In genomic region chr13:106505295-106505694, GRCh38 we compare ENCODE assay signal across 23 cellular contexts.
"Had no signal": no experiment of that assay in that cellular context is flagged by ENCODE, and none has a peak within 500 bp of the region (broad histone marks: within the 10 kb centered on the region; RNA-seq: fewer than 3 reads in every experiment).

No MANE protein-coding gene starts in this region.

- H3K4me1 ChIP-seq: Peyer's patch had no signal

- H3K36me3 ChIP-seq: SJCRH30 had no signal

- H3K9ac ChIP-seq: SK-N-SH had no signal

- H3K27me3 ChIP-seq: Peyer's patch, SJCRH30 had no signal

- H3K4me3 Mint-ChIP-seq: activated CD4-positive, alpha-beta memory T cell treated with anti-CD3 and anti-CD28 coated beads, Interleukin-2, amount 10 ng/mL, durations not matched to agents 7 days and 5 days; activated CD4-positive, alpha-beta T cell treated with anti-CD3 and anti-CD28 coated beads, Interleukin-2, amount 10 ng/mL, durations not matched to agents 7 days and 5 days; activated naive CD4-positive, alpha-beta T cell treated with anti-CD3 and anti-CD28 coated beads, Interleukin-2, amount 10 ng/mL, durations not matched to agents 7 days and 5 days; activated naive CD8-positive, alpha-beta T cell treated with anti-CD3 and anti-CD28 coated beads for 36 hours; activated T-cell treated with anti-CD3 and anti-CD28 coated beads, Interleukin-2, amount 50 U/mL, for 72 hours had no signal

- DNase-seq: activated CD4-positive, alpha-beta memory T cell treated with anti-CD3 and anti-CD28 coated beads, Interleukin-2, amount 10 ng/mL, durations not matched to agents 7 days and 5 days; activated CD4-positive, alpha-beta T cell treated with anti-CD3 and anti-CD28 coated beads, Interleukin-2, amount 10 ng/mL, durations not matched to agents 7 days and 5 days; activated CD4-positive, CD25-positive, alpha-beta regulatory T cell; activated CD8-positive, alpha-beta memory T cell treated with anti-CD3 and anti-CD28 coated beads, Interleukin-2, amount 50 U/mL, for 4 hours; activated gamma-delta T cell treated with Interleukin-2 at 50 U/mL for 16 hours; activated naive CD4-positive, alpha-beta T cell treated with anti-CD3 and anti-CD28 coated beads, Interleukin-2, amount 10 ng/mL, durations not matched to agents 7 days and 5 days; activated naive CD8-positive, alpha-beta T cell treated with anti-CD3 and anti-CD28 coated beads for 36 hours; activated T-cell treated with anti-CD3 and anti-CD28 coated beads, Interleukin-2, amount 50 U/mL, for 72 hours; Karpas-422; NCI-H1436 treated with DMSO at 0.1 percent for 48 hours; NCI-H187; NCI-H2081; NCI-H446; NCI-H524; Peyer's patch; Right ventricle myocardium superior; SJCRH30; SK-N-SH; T-helper 1 cell had no signal

- H3K9me3 Mint-ChIP-seq: activated CD4-positive, alpha-beta memory T cell treated with anti-CD3 and anti-CD28 coated beads, Interleukin-2, amount 10 ng/mL, durations not matched to agents 7 days and 5 days; activated CD4-positive, alpha-beta T cell treated with anti-CD3 and anti-CD28 coated beads, Interleukin-2, amount 10 ng/mL, durations not matched to agents 7 days and 5 days; activated naive CD4-positive, alpha-beta T cell treated with anti-CD3 and anti-CD28 coated beads, Interleukin-2, amount 10 ng/mL, durations not matched to agents 7 days and 5 days; activated naive CD8-positive, alpha-beta T cell treated with anti-CD3 and anti-CD28 coated beads for 36 hours; activated T-cell treated with anti-CD3 and anti-CD28 coated beads, Interleukin-2, amount 50 U/mL, for 72 hours; activated T-helper 2 cell treated with anti-CD3 and anti-CD28 coated beads, Interferon-gamma antibody, Interleukin-2, Interleukin-4, amounts not matched to agents 10 μg/mL and 5 μg/mL and 100 μg/mL, durations not matched to agents 14 hours and 24 hours and 36 hours had no signal

- H3K27ac Mint-ChIP-seq: activated CD4-positive, alpha-beta memory T cell treated with anti-CD3 and anti-CD28 coated beads, Interleukin-2, amount 10 ng/mL, durations not matched to agents 7 days and 5 days; activated CD4-positive, alpha-beta T cell treated with anti-CD3 and anti-CD28 coated beads, Interleukin-2, amount 10 ng/mL, durations not matched to agents 7 days and 5 days; activated naive CD4-positive, alpha-beta T cell treated with anti-CD3 and anti-CD28 coated beads, Interleukin-2, amount 10 ng/mL, durations not matched to agents 7 days and 5 days; activated naive CD8-positive, alpha-beta T cell treated with anti-CD3 and anti-CD28 coated beads for 36 hours; activated T-cell treated with anti-CD3 and anti-CD28 coated beads, Interleukin-2, amount 50 U/mL, for 72 hours; activated T-helper 2 cell treated with anti-CD3 and anti-CD28 coated beads, Interferon-gamma antibody, Interleukin-2, Interleukin-4, amounts not matched to agents 10 μg/mL and 5 μg/mL and 100 μg/mL, durations not matched to agents 14 hours and 24 hours and 36 hours had no signal

- H3K36me3 Mint-ChIP-seq: activated naive CD4-positive, alpha-beta T cell treated with anti-CD3 and anti-CD28 coated beads, Interleukin-2, amount 10 ng/mL, durations not matched to agents 7 days and 5 days; activated naive CD8-positive, alpha-beta T cell treated with anti-CD3 and anti-CD28 coated beads for 36 hours had no signal

- H3K27ac ChIP-seq: Peyer's patch, RWPE1, SJCRH30, VCaP had no signal

- H3K4me1 Mint-ChIP-seq: activated naive CD4-positive, alpha-beta T cell treated with anti-CD3 and anti-CD28 coated beads, Interleukin-2, amount 10 ng/mL, durations not matched to agents 7 days and 5 days had no signal

- FAIRE-seq: K562 had no signal

- H3K4me2 ChIP-seq: SK-N-SH had no signal

- H3K4me3 ChIP-seq: K562, Peyer's patch, SJCRH30 had no signal

- H3K9me3 ChIP-seq: Peyer's patch, SJCRH30, SK-N-SH had no signal
